ENCODE assay signal across 37 cellular contexts in the genomic region with DNA sequence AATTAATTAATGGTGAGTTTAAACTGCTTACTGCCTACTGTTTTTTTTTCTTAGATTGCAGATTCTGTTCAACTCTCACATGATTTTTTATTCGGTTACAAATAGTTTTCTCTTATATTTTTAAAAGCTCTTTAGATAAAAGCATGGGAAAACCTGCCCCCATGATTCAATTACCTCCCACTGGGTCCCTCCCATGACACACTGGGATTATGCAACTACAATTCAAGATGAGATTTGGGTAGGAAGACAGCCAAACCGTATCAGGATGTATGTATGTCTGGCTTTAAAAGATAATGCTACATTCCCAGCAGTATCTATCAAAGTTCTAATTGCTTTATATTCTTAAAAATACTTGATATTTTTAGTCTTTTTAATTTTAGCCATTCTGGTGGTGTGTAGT.
"Had no signal": no experiment of that assay in that cellular context is flagged by ENCODE, and none has a peak within 500 bp of the region (broad histone marks: within the 10 kb centered on the region; RNA-seq: fewer than 3 reads in every experiment).

No MANE protein-coding gene starts in this region.

- H3K4me3 ChIP-seq: MG63, Peyer's patch, SJSA1 had no signal

- H3K27ac ChIP-seq: Peyer's patch, SJSA1, VCaP had no signal

- ATAC-seq: activated naive CD8-positive, alpha-beta T cell treated with anti-CD3 and anti-CD28 coated beads, Interleukin-2, amount 50 U/mL, for 24 hours; activated T-cell treated with anti-CD3 and anti-CD28 coated beads, Interleukin-2, amount 50 U/mL, for 4 hours; PC-3 had no signal

- H3K36me3 ChIP-seq: Peyer's patch had no signal

- H3K27ac Mint-ChIP-seq: activated B cell treated with CpG ODN at 0.5 μM for 24 hours; activated CD4-positive, alpha-beta memory T cell treated with anti-CD3 and anti-CD28 coated beads for 36 hours; activated naive CD4-positive, alpha-beta T cell treated with anti-CD3 and anti-CD28 coated beads for 36 hours; activated naive CD8-positive, alpha-beta T cell; activated naive CD8-positive, alpha-beta T cell treated with anti-CD3 and anti-CD28 coated beads, Interleukin-2, amount 50 U/mL, for 24 hours; activated T-helper 1 cell treated with anti-CD3 and anti-CD28 coated beads, Interleukin-12 subunit alpha, Interleukin-12 subunit beta, Interleukin-2, Interleukin-4 antibody, amounts not matched to agents 30 ng/mL and 10 ng/mL and 1 ng/mL, durations not matched to agents 14 hours and 24 hours and 36 hours; brain; IgD-negative memory B cell had no signal

- H3K27me3 ChIP-seq: MG63, Peyer's patch, SJSA1 had no signal

- H3K4me1 ChIP-seq: Peyer's patch, SJSA1 had no signal

- H3K9me3 ChIP-seq: Peyer's patch, SJSA1 had no signal

- H3K9me3 Mint-ChIP-seq: activated B cell treated with CpG ODN at 0.5 μM for 24 hours; activated naive CD4-positive, alpha-beta T cell treated with anti-CD3 and anti-CD28 coated beads for 36 hours; brain; IgD-negative memory B cell had no signal

- DNase-seq: activated B cell treated with CpG ODN at 0.5 μM for 24 hours; activated CD4-positive, alpha-beta memory T cell treated with anti-CD3 and anti-CD28 coated beads for 36 hours; activated CD4-positive, alpha-beta T cell treated with anti-CD3 and anti-CD28 coated beads for 4 hours; activated CD4-positive, alpha-beta T cell treated with anti-CD3 and anti-CD28 coated beads, Interleukin-2, amount 50 U/mL, for 1 hour; activated CD4-positive, CD25-positive, alpha-beta regulatory T cell treated with anti-CD3 and anti-CD28 coated beads, Interleukin-2, amount 50 U/mL, for 72 hours; activated CD8-positive, alpha-beta memory T cell treated with anti-CD3 and anti-CD28 coated beads, Interleukin-2, amount 50 U/mL, for 4 hours; activated gamma-delta T cell treated with Interleukin-2 at 50 U/mL for 16 hours; activated naive CD4-positive, alpha-beta T cell treated with anti-CD3 and anti-CD28 coated beads for 36 hours; activated naive CD8-positive, alpha-beta T cell treated with anti-CD3 and anti-CD28 coated beads, Interleukin-2, amount 50 U/mL, for 24 hours; activated T-cell treated with anti-CD3 and anti-CD28 coated beads for 4 hours; activated T-cell treated with anti-CD3 and anti-CD28 coated beads, Interleukin-2, amount 50 U/mL, for 4 hours; amniotic stem cell; aorta; central memory CD4-positive, alpha-beta T cell; Kasumi-1; KG1; MG63; NCI-H1048; NCI-H1436 treated with DMSO at 0.1 percent for 48 hours; NCI-H1694 treated with DMSO at 0.1 percent for 48 hours; NCI-H2029; NCI-H345; NCI-H524 treated with DMSO at 0.1 percent for 48 hours; PC-3; Peyer's patch; RPMI8226; SHP77 treated with DMSO at 0.1 percent for 48 hours; SW 1271; T-helper 1 cell; T-helper 2 cell; T-helper 9 cell had no signal
